ENCODE assay signal across 2 cellular contexts in genomic region chr16:88627531-88628411, GRCh38.
TF ChIP-seq lines count a peak whose summit lies in the region.

No MANE protein-coding gene starts in this region.

TF ChIP-seq in HEK293, 187 proteins besides CTCF, POLR2A, EP300 and RAD21:
- peak; percentile 79 for TF ChIP-seq GLIS1 (tag by site-specific recombination; IDR thresholded peaks at IDR 0.05)
- no peak for TF ChIP-seq ZNF530 (tag by site-specific recombination; IDR thresholded peaks at IDR 0.05; ENCODE audit: low read depth)

TF ChIP-seq in K562, 482 proteins besides CTCF, POLR2A, EP300 and RAD21:
- 0 out of 6 replicates have a peak, but pooled peaks of 1 of the 3 experiments have one; percentile 17 for TF ChIP-seq ZBTB11 (CRISPR knock-in tag; IDR thresholded peaks at IDR 0.05)
- TF ChIP-seq PREB (CRISPR knock-in tag; IDR thresholded peaks at IDR 0.05) = no peak
- no peak for TF ChIP-seq DEAF1 (CRISPR knock-in tag; IDR thresholded peaks at IDR 0.05)
- TF ChIP-seq POLR2G (IDR thresholded peaks at IDR 0.05; ENCODE audit: low read depth, low read length) = peak; percentile 41; the same call in 1 of the 2 replicates
- TF ChIP-seq NFIC (IDR thresholded peaks at IDR 0.05) = no peak
